In genomic region chr17:62808576-62808970, GRCh38 we compare ENCODE assay signal across 11 cellular contexts. TPM values are rescaled to one million over a fixed set of nuclear protein-coding genes. Genes with fewer than 3 reads are reported as not detected.
DNase-seq lines count a peak whose midpoint lies in the region; ATAC-seq and TF ChIP-seq lines count a peak whose summit lies in the region.
"Had no signal": no experiment of that assay in that cellular context is flagged by ENCODE, and none has a peak within 500 bp of the region (broad histone marks: within the 10 kb centered on the region; RNA-seq: fewer than 3 reads in every experiment).

No MANE protein-coding gene starts in this region.

- H4K20me1 ChIP-seq in Loucy (ENCODE audit: insufficient read depth, low read length, poor library complexity, severe bottlenecking) = no peaks in the 10 kb centered on the region
- H4K20me1 ChIP-seq in neural progenitor cell (ENCODE audit: low read depth) = no peaks in the 10 kb centered on the region
- no peaks in the 10 kb centered on the region for H4K20me1 ChIP-seq in MM.1S (ENCODE audit: insufficient read depth, low read length)

- H3K27ac Mint-ChIP-seq in CD14-positive monocyte (no peak overlapping the region), neural progenitor cell (peak overlapping the region; percentile 47)
- H3K27ac Mint-ChIP-seq in activated naive CD4-positive, alpha-beta T cell treated with anti-CD3 and anti-CD28 coated beads, Interleukin-2, amount 50 U/mL, for 72 hours = no peak overlapping the region
- H3K27ac Mint-ChIP-seq: memory B cell had no signal

- no peak for TF ChIP-seq EP300 in esophagus muscularis mucosa (IDR thresholded peaks at IDR 0.05)

- no peaks in the 10 kb centered on the region for H3K9me2 ChIP-seq in Loucy (replicated peaks; ENCODE audit: low read depth, low read length)
- no peaks in the 10 kb centered on the region for H3K9me2 ChIP-seq in MM.1S (replicated peaks; ENCODE audit: insufficient read depth, low read length)

- H3K27me3 Mint-ChIP-seq in CD14-positive monocyte (ENCODE audit: low read depth in 3 of 3) (peaks cover 15 to 19% (median 16%) of the 10 kb centered on the region in 3 donors), neural progenitor cell (ENCODE audit: insufficient read depth, low read depth) (peaks cover 3% of the 10 kb centered on the region)

- H3K9ac ChIP-seq in Loucy (ENCODE audit: low read depth, low read length, poor library complexity, severe bottlenecking) (no peak overlapping the region), neural progenitor cell (no peak overlapping the region), MM.1S (ENCODE audit: low read length) (no peak overlapping the region)

- ATAC-seq in activated naive CD4-positive, alpha-beta T cell treated with anti-CD3 and anti-CD28 coated beads, Interleukin-2, amount 50 U/mL, for 72 hours = no peak

- H3K4me3 Mint-ChIP-seq in CD14-positive monocyte (peak overlapping the region; percentile 25 to 66), neural progenitor cell (peak overlapping the region; percentile 65)
- H3K4me3 Mint-ChIP-seq: memory B cell had no signal

- H3K36me3 Mint-ChIP-seq in CD14-positive monocyte (no peaks in the 10 kb centered on the region), neural progenitor cell (no peaks in the 10 kb centered on the region)
- H3K36me3 Mint-ChIP-seq in activated naive CD4-positive, alpha-beta T cell treated with anti-CD3 and anti-CD28 coated beads, Interleukin-2, amount 50 U/mL, for 72 hours = no peaks in the 10 kb centered on the region
- H3K36me3 Mint-ChIP-seq: memory B cell had no signal

- intact Hi-C loops in CD14-positive monocyte (cut with micrococcal nuclease) (no loop called here), esophagus muscularis mucosa (cut with DNase I) (no loop called here)

- H3K4me2 ChIP-seq in Loucy (ENCODE audit: low read depth, low read length, poor library complexity, severe bottlenecking) = peak overlapping the region; percentile 44
- H3K4me2 ChIP-seq in neural progenitor cell = peak overlapping the region; percentile 79
- no peak overlapping the region for H3K4me2 ChIP-seq in MM.1S (ENCODE audit: low read depth, low read length)

- H3K4me1 ChIP-seq in Loucy (ENCODE audit: insufficient read depth, low read length, poor library complexity, severe bottlenecking) = no peaks in the 10 kb centered on the region
- peaks cover 4 to 11% (median 9%) of the 10 kb centered on the region in 4 donors for H3K4me1 ChIP-seq in esophagus muscularis mucosa
- H3K4me1 ChIP-seq in neural progenitor cell = peaks cover 5% of the 10 kb centered on the region
- no peaks in the 10 kb centered on the region for H3K4me1 ChIP-seq in MM.1S (ENCODE audit: low read length)

- H3F3A ChIP-seq in Loucy (ENCODE audit: low read depth) (no peaks in the 10 kb centered on the region), neural progenitor cell (ENCODE audit: low read depth) (peaks cover 5% of the 10 kb centered on the region), MM.1S (ENCODE audit: insufficient read depth, low read length) (no peaks in the 10 kb centered on the region)

- H3K4me3 ChIP-seq in Loucy (ENCODE audit: low read length, poor library complexity, severe bottlenecking) (peak overlapping the region; percentile 10), esophagus muscularis mucosa (peak overlapping the region in 3 of 4 donors; percentile 36 to 40 (median 40)), neural progenitor cell (peak overlapping the region; percentile 53), coronary artery (no peak overlapping the region), MM.1S (ENCODE audit: low read length) (no peak overlapping the region)

- no peak for DNase-seq in CD14-positive monocyte (ENCODE audit: low spot score)
- no peak for DNase-seq in esophagus muscularis mucosa (ENCODE audit: extremely low spot score)
- no peak for DNase-seq in neural progenitor cell (ENCODE audit: low spot score)
- no peak for DNase-seq in activated naive CD4-positive, alpha-beta T cell treated with anti-CD3 and anti-CD28 coated beads, Interleukin-2, amount 50 U/mL, for 72 hours (ENCODE audit: low spot score in 2 of 2)
- no peak for DNase-seq in NCI-H2029 (lab: John Stamatoyannopoulos, UW)
- no peak for DNase-seq in coronary artery (ENCODE audit: low spot score)
- no peak for DNase-seq in MM.1S
- DNase-seq: KG1, NCI-H187 treated with DMSO at 0.1 percent for 48 hours had no signal

- H3K4me1 Mint-ChIP-seq in CD14-positive monocyte (peaks cover 7% of the 10 kb centered on the region), neural progenitor cell (peaks cover 42% of the 10 kb centered on the region)
- H3K4me1 Mint-ChIP-seq: memory B cell had no signal

- H3K27ac ChIP-seq in esophagus muscularis mucosa (replicated peaks in 1 of 4) (no peak overlapping the region), neural progenitor cell (no peak overlapping the region), coronary artery (no peak overlapping the region), MM.1S (ENCODE audit: low read length) (no peak overlapping the region)

- TF ChIP-seq POLR2A in esophagus muscularis mucosa (IDR thresholded peaks at IDR 0.05; ENCODE audit: low read depth) = no peak

- H3K79me2 ChIP-seq in Loucy (ENCODE audit: insufficient read depth, low read length) (no peaks in the 10 kb centered on the region), neural progenitor cell (ENCODE audit: low read depth) (no peaks in the 10 kb centered on the region), MM.1S (ENCODE audit: low read length) (no peaks in the 10 kb centered on the region)

- WGBS in esophagus muscularis mucosa = 68% methylated on average over 10 of the region's 10 CpGs

- TF ChIP-seq CTCF in CD14-positive monocyte (IDR thresholded peaks at IDR 0.05) = no peak
- no peak for TF ChIP-seq CTCF in Loucy (conservative IDR thresholded peaks at IDR 0.05; ENCODE audit: low read length)
- TF ChIP-seq CTCF in esophagus muscularis mucosa (IDR thresholded peaks at IDR 0.05) = no peak
- no peak for TF ChIP-seq CTCF in neural progenitor cell (IDR thresholded peaks at IDR 0.05)
- no peak for TF ChIP-seq CTCF in coronary artery (IDR thresholded peaks at IDR 0.05)
- TF ChIP-seq CTCF in MM.1S (IDR thresholded peaks at IDR 0.05; ENCODE audit: low read length) = no peak

- H3K36me3 ChIP-seq in Loucy (ENCODE audit: insufficient read depth, low read length) = no peaks in the 10 kb centered on the region
- H3K36me3 ChIP-seq in esophagus muscularis mucosa = no peaks in the 10 kb centered on the region
- H3K36me3 ChIP-seq in neural progenitor cell = no peaks in the 10 kb centered on the region
- H3K36me3 ChIP-seq in MM.1S (replicated peaks; ENCODE audit: insufficient read depth, low read length) = no peaks in the 10 kb centered on the region

- H3K27me3 ChIP-seq in Loucy (ENCODE audit: insufficient read depth, low read length, poor library complexity, severe bottlenecking) = no peaks in the 10 kb centered on the region
- peaks cover 0 to 45% (median 12%) of the 10 kb centered on the region in 4 donors for H3K27me3 ChIP-seq in esophagus muscularis mucosa
- H3K27me3 ChIP-seq in neural progenitor cell = peaks cover 6% of the 10 kb centered on the region
- H3K27me3 ChIP-seq in MM.1S (replicated peaks; ENCODE audit: insufficient read depth, low read length) = no peaks in the 10 kb centered on the region

- H3K9me3 Mint-ChIP-seq in CD14-positive monocyte (peaks cover 0 to 3% (median 0%) of the 10 kb centered on the region in 7 donors), neural progenitor cell (peaks cover 6% of the 10 kb centered on the region)
- no peaks in the 10 kb centered on the region for H3K9me3 Mint-ChIP-seq in activated naive CD4-positive, alpha-beta T cell treated with anti-CD3 and anti-CD28 coated beads, Interleukin-2, amount 50 U/mL, for 72 hours

- H3K9me3 ChIP-seq in Loucy (ENCODE audit: insufficient read depth, low read depth, low read length) (no peaks in the 10 kb centered on the region), esophagus muscularis mucosa (no peaks in the 10 kb centered on the region), neural progenitor cell (ENCODE audit: low read depth) (no peaks in the 10 kb centered on the region), MM.1S (replicated peaks; ENCODE audit: insufficient read depth, low read length) (no peaks in the 10 kb centered on the region)

- H2AFZ ChIP-seq in Loucy (ENCODE audit: low read length) (no peak overlapping the region), neural progenitor cell (replicated peaks) (peak overlapping the region; percentile 89), MM.1S (ENCODE audit: low read length) (no peak overlapping the region)

RNA-seq across cellular contexts. Expression of gene MARCHF10, which starts 0.5 kb away (rescaled TPM):
- not detected for polyA plus RNA-seq in CD14-positive monocyte
- total RNA-seq in esophagus muscularis mucosa (under 1 TPM in 3 of 4 donors, not detected in 1; 0.33 to 0.52 (median 0.42) TPM), neural progenitor cell (ENCODE audit: low replicate concordance) (0.46 and 0.51 TPM in 2 replicates)
- not detected for total RNA-seq in activated naive CD4-positive, alpha-beta T cell treated with anti-CD3 and anti-CD28 coated beads, Interleukin-2, amount 50 U/mL, for 72 hours

Comparison
In these comparisons a context has a peak if more than half of its experiments do, and no peak if none do; other contexts are left out.
1. H3K4me3 ChIP-seq: peak in Loucy (single experiment), esophagus muscularis mucosa (3 of 4) and neural progenitor cell (single experiment); none in coronary artery (single experiment) and MM.1S (single experiment).